Comparison of ENCODE assay signal across 11 cellular contexts in genomic region chr10:22693371-22693784, GRCh38.
A peak's percentile ranks its signal among the peaks of the same experiment; 100 is the strongest.
DNase-seq lines count a peak whose midpoint lies in the region; ATAC-seq and TF ChIP-seq lines count a peak whose summit lies in the region.
"Had no signal": no experiment of that assay in that cellular context is flagged by ENCODE, and none has a peak within 500 bp of the region (broad histone marks: within the 10 kb centered on the region; RNA-seq: fewer than 3 reads in every experiment).

No MANE protein-coding gene starts in this region.

- TF ChIP-seq CTCF in OCI-LY3 (IDR thresholded peaks at IDR 0.05; ENCODE audit: low read depth, low read length), result no peak
- no peak for TF ChIP-seq CTCF in coronary artery (IDR thresholded peaks at IDR 0.05)

- H3K9ac ChIP-seq in OCI-LY3 (ENCODE audit: low read length), result no peak overlapping the region

- H3K9me3 ChIP-seq in OCI-LY3 (ENCODE audit: insufficient read depth, low read length), result no peaks in the 10 kb centered on the region

- no peak overlapping the region for H2AFZ ChIP-seq in OCI-LY3 (ENCODE audit: low read depth, low read length)

- peaks cover 6% of the 10 kb centered on the region for H3K36me3 ChIP-seq in OCI-LY3 (replicated peaks; ENCODE audit: low read depth, low read length)

- ATAC-seq in GM19023 (IDR thresholded peaks at IDR 0.05; ENCODE audit: unreplicated experiment), result peak; percentile 57

- no peaks in the 10 kb centered on the region for H3K27me3 ChIP-seq in OCI-LY3 (ENCODE audit: low read depth, low read length)

- H3K27ac ChIP-seq in OCI-LY3 (ENCODE audit: low read length) (no peak overlapping the region), coronary artery (no peak overlapping the region)

- DNase-seq in AG20443 (ENCODE audit: low spot score) (peak; percentile 78), erythroblast (lab: John Stamatoyannopoulos, UW) (peak; percentile 87 to 88), NCI-H524 treated with DMSO at 0.1 percent for 48 hours (lab: John Stamatoyannopoulos, UW) (no peak), coronary artery (ENCODE audit: low spot score) (no peak), Kasumi-1 (lab: John Stamatoyannopoulos, UW) (no peak), OCI-M2 (lab: John Stamatoyannopoulos, UW; ENCODE audit: unreplicated experiment) (no peak)
- DNase-seq: GF-D8, kidney glomerular epithelial cell, MM.1S had no signal

- H3K79me2 ChIP-seq in OCI-LY3 (ENCODE audit: low read length), result peaks cover 92% of the 10 kb centered on the region

- no peak overlapping the region for H3K4me3 ChIP-seq in OCI-LY3 (ENCODE audit: low read length)
- H3K4me3 ChIP-seq in coronary artery, result no peak overlapping the region

- H3K4me1 ChIP-seq in OCI-LY3 (ENCODE audit: low read length), result peaks cover 30% of the 10 kb centered on the region

- peak overlapping the region; percentile 40 for H3K4me2 ChIP-seq in OCI-LY3 (ENCODE audit: low read length)

- no peak for TF ChIP-seq POLR2A in erythroblast (IDR thresholded peaks at IDR 0.05; ENCODE audit: low read length)

- H4K20me1 ChIP-seq in OCI-LY3 (ENCODE audit: insufficient read depth, low read length), result peaks cover 23% of the 10 kb centered on the region

Comparison
In these comparisons a context has a peak if more than half of its experiments do, and no peak if none do; other contexts are left out.
1. DNase-seq: peak in AG20443 (single experiment) and erythroblast (2 of 2); none in NCI-H524 treated with DMSO at 0.1 percent for 48 hours (single experiment), coronary artery (single experiment), Kasumi-1 (0 of 2) and OCI-M2 (single experiment).